8 cellular contexts compared by ENCODE assay signal in the genomic region with DNA sequence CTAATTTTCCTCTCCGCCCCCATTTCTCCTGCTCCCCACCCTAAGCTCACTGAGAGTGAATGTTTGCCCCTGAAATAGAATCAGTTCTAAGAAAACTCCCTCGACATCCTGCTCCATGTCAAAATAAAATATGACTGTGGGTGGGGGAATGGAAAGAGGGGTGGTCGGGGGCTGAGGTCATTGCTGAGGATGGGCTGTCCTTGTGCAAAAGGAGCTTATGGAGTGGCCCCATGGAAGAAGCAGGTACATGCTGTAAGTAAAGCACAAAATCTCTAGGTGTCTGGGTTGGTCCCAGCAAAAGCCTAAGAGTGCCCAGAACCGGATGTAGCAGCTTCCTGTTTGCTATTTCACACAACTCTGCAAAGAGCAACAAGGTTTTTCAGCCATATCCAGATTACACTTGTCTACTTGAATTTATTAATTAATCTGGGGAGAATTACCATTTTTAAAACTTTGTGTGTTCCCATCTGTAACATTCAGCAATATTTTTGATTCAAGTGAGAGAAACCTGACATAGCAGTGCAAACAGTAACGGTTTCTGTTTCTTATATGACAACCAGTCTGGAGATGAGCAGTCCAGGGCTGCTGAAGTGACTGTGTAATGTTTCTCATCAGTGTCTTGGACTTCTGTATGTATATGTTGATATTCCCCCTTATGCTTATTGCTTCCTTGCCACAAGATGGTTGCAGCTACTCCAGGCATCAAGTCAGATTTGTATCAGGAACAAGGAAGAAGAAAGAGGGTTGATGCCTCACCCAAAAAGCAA. TPM values are rescaled to one million over a fixed set of nuclear protein-coding genes. Genes with fewer than 3 reads are reported as not detected.
A peak's percentile ranks its signal among the peaks of the same experiment; 100 is the strongest.
DNase-seq lines count a peak whose midpoint lies in the region; ATAC-seq and TF ChIP-seq lines count a peak whose summit lies in the region.

No MANE protein-coding gene starts in this region.

- DNase-seq in T-cell: peak in 13 of 34 experiments; percentile 19 to 55 (median 34)
- no peak for DNase-seq in nephron progenitor cell
- DNase-seq in medulla oblongata (ENCODE audit: extremely low spot score): no peak
- DNase-seq in NCI-H446 treated with DMSO at 0.1 percent for 48 hours (lab: John Stamatoyannopoulos, UW): no peak
- DNase-seq in ecto neural progenitor cell (ENCODE audit: low spot score): no peak
- no peak for DNase-seq in T-helper 9 cell

- H3K27me3 Mint-ChIP-seq in T-cell (no peaks in the 10 kb centered on the region), nephron progenitor cell (ENCODE audit: low read depth, poor library complexity) (peaks cover 9% of the 10 kb centered on the region)

- peaks cover 0 to 3% (median 0%) of the 10 kb centered on the region in 3 donors for H3K9me3 Mint-ChIP-seq in T-cell
- H3K9me3 Mint-ChIP-seq in nephron progenitor cell: no peaks in the 10 kb centered on the region

- TF ChIP-seq POLR2A in GM18951 (IDR thresholded peaks at IDR 0.05; ENCODE audit: extremely low read depth, insufficient read depth, insufficient read length): peak; percentile 48

- no peak for TF ChIP-seq CTCF in nephron progenitor cell (IDR thresholded peaks at IDR 0.05)

- POLR2A ChIA-PET in T-cell (lab: Charles Lee): interaction anchor here in 1 of 2 donors (1.4 kb wide), 1 partner anchor 19 kb away, joined by 4 read pairs; no protein-coding TSS in a partner anchor

- H3K4me3 Mint-ChIP-seq in T-cell: peak overlapping the region; percentile 74 to 78 (median 77)
- H3K4me3 Mint-ChIP-seq in nephron progenitor cell: no peak overlapping the region

- CTCF ChIA-PET in T-cell (lab: Charles Lee): interaction anchor here in 1 of 2 donors (0.7 to 2.7 kb wide), 7 partner anchors 16 to 69 kb away, joined by 3 to 12 read pairs (median 4); partner anchors contain the start of genes GZMB and GZMH

- ATAC-seq in HG02885 (IDR thresholded peaks at IDR 0.05; ENCODE audit: poor library complexity, unreplicated experiment) (peak; percentile 54), T-cell (replicated peaks in 1 of 4) (peak; percentile 56 to 67 (median 58))

- H3K36me3 Mint-ChIP-seq in T-cell (no peaks in the 10 kb centered on the region), nephron progenitor cell (ENCODE audit: low read depth) (no peaks in the 10 kb centered on the region)

- H3K4me1 Mint-ChIP-seq in T-cell (peaks cover 54 to 65% (median 59%) of the 10 kb centered on the region in 3 donors), nephron progenitor cell (peaks cover 22% of the 10 kb centered on the region)

- H3K27ac Mint-ChIP-seq in T-cell: peak overlapping the region; percentile 94 to 97
- peak overlapping the region; percentile 66 for H3K27ac Mint-ChIP-seq in nephron progenitor cell

- in situ Hi-C loops in GM18951 (cut with MboI; ENCODE audit: low sequenced_read_pairs, unreplicated experiment): no loop called here

RNA-seq across cellular contexts. Expression of gene GZMB, which starts 40.4 kb away (rescaled TPM):
- total RNA-seq in T-cell: 10 to 100 TPM in 3 of 5 donors, 1 to 10 TPM in 2; 3.5 to 66.2 (median 12.6) TPM
